ENCODE assay signal across 8 cellular contexts in genomic region chr9:18925880-18926279, GRCh38.
"Had no signal": no experiment of that assay in that cellular context is flagged by ENCODE, and none has a peak within 500 bp of the region (broad histone marks: within the 10 kb centered on the region; RNA-seq: fewer than 3 reads in every experiment).

No MANE protein-coding gene starts in this region.

- H2AFZ ChIP-seq: GM23338 had no signal

- H3K4me3 ChIP-seq: GM23338, HAP-1 had no signal

- H3K4me2 ChIP-seq: GM23338 had no signal

- H3K27ac ChIP-seq: HL-60 had no signal

- FAIRE-seq: H1, H54 had no signal

- ATAC-seq: GM23338, HCT116 had no signal

- H3K4me1 ChIP-seq: HAP-1 had no signal

- DNase-seq: HFFc6, KG1 had no signal

- H3K36me3 ChIP-seq: HAP-1 had no signal

- H3K9me3 ChIP-seq: HAP-1 had no signal
